Comparison of ENCODE assay signal across 22 cellular contexts in genomic region chr15:90022345-90022744, GRCh38. TPM values are rescaled to one million over a fixed set of nuclear protein-coding genes. Genes with fewer than 3 reads are reported as not detected.
DNase-seq lines count a peak whose midpoint lies in the region; ATAC-seq and TF ChIP-seq lines count a peak whose summit lies in the region.
"Had no signal": no experiment of that assay in that cellular context is flagged by ENCODE, and none has a peak within 500 bp of the region (broad histone marks: within the 10 kb centered on the region; RNA-seq: fewer than 3 reads in every experiment).

No MANE protein-coding gene starts in this region.

- no peak for TF ChIP-seq POLR2A in sigmoid colon (IDR thresholded peaks at IDR 0.05)

- H3K4me1 Mint-ChIP-seq in central memory CD8-positive, alpha-beta T cell, result peaks cover 23% of the 10 kb centered on the region

- H3K4me3 ChIP-seq in H7 (ENCODE audit: insufficient read depth, low read depth, low read length), result no peak overlapping the region
- no peak overlapping the region for H3K4me3 ChIP-seq in sigmoid colon
- H3K4me3 ChIP-seq: PC-9 had no signal

- no peak overlapping the region for H3K4me3 Mint-ChIP-seq in central memory CD8-positive, alpha-beta T cell
- H3K4me3 Mint-ChIP-seq: CD8-positive, alpha-beta memory T cell had no signal

- WGBS in sigmoid colon, 2 donors, result 91% methylated on average over 6 of the region's 6 CpGs

- H3K36me3 ChIP-seq in H7 (replicated peaks; ENCODE audit: control insufficient read depth, insufficient read depth, low read length), result no peaks in the 10 kb centered on the region
- no peaks in the 10 kb centered on the region for H3K36me3 ChIP-seq in sigmoid colon

- TF ChIP-seq CTCF in sigmoid colon (IDR thresholded peaks at IDR 0.05), result no peak

- H3K36me3 Mint-ChIP-seq in central memory CD8-positive, alpha-beta T cell (ENCODE audit: insufficient read depth), result peaks cover 3% of the 10 kb centered on the region
- H3K36me3 Mint-ChIP-seq: CD8-positive, alpha-beta memory T cell had no signal

- H3K27me3 ChIP-seq in H7 (ENCODE audit: control insufficient read depth, insufficient read depth, low read length) (no peaks in the 10 kb centered on the region), sigmoid colon (no peaks in the 10 kb centered on the region)

- H3K27me3 Mint-ChIP-seq in central memory CD8-positive, alpha-beta T cell, result no peaks in the 10 kb centered on the region
- H3K27me3 Mint-ChIP-seq: CD8-positive, alpha-beta memory T cell had no signal

- H3K27ac ChIP-seq in sigmoid colon, result no peak overlapping the region
- H3K27ac ChIP-seq: C4-2B, PC-9 had no signal

- H3K27ac Mint-ChIP-seq in central memory CD8-positive, alpha-beta T cell (ENCODE audit: low read depth), result peak overlapping the region; percentile 76

- no peak for TF ChIP-seq EP300 in sigmoid colon (IDR thresholded peaks at IDR 0.05)

- H3K9me3 ChIP-seq in sigmoid colon, result no peaks in the 10 kb centered on the region

- intact Hi-C loops in sigmoid colon (cut with DNase I), result no loop called here

- H3K4me1 ChIP-seq in sigmoid colon, result peaks cover 0 to 24% (median 22%) of the 10 kb centered on the region in 4 donors

- DNase-seq in H7 (peak; percentile 20), mesenteric fat pad (ENCODE audit: low spot score) (peak; percentile 59), sigmoid colon (peak; percentile 42), NCI-H526 treated with DMSO at 0.1 percent for 48 hours (lab: John Stamatoyannopoulos, UW) (no peak), T-helper 1 cell (no peak), NCI-H2107 treated with DMSO at 0.1 percent for 48 hours (lab: John Stamatoyannopoulos, UW; ENCODE audit: unreplicated experiment) (no peak)
- no peak for DNase-seq in central memory CD8-positive, alpha-beta T cell (ENCODE audit: low spot score in 2 of 2)
- DNase-seq: CD8-positive, alpha-beta memory T cell; DMS79 treated with DMSO at 0.1 percent for 48 hours; GOT3; Karpas-422; NCI-H1092; NCI-H1417 treated with DMSO at 0.1 percent for 48 hours; NCI-H187; NCI-H2081 treated with DMSO at 0.1 percent for 48 hours; NCI-H446 treated with DMSO at 0.1 percent for 48 hours; NCI-H526; PC-9; RPMI8226; SHP77 had no signal

- no peak for ATAC-seq in central memory CD8-positive, alpha-beta T cell (replicated peaks; ENCODE audit: extremely low read depth, poor library complexity, severe bottlenecking)
- ATAC-seq: HepG2 had no signal

- no peaks in the 10 kb centered on the region for H3K9me3 Mint-ChIP-seq in central memory CD8-positive, alpha-beta T cell
- H3K9me3 Mint-ChIP-seq: CD8-positive, alpha-beta memory T cell had no signal

RNA-seq across cellular contexts. Expression of gene ZNF710, which starts 21.2 kb away (rescaled TPM):
- total RNA-seq in H7 (2014; rRNA removed; shearing (Covaris generic)), result 24.3 and 28.5 TPM in 2 replicates
- 11.5 TPM for total RNA-seq in mesenteric fat pad
- total RNA-seq in sigmoid colon, result 10 to 100 TPM in 1 of 4 donors, 1 to 10 TPM in 3; 5.3 to 10.0 (median 7.5) TPM
- 10 to 100 TPM; 13.8 to 28.2 (median 24.1) TPM for polyA plus RNA-seq in sigmoid colon

Comparison
In these comparisons a context has a peak if more than half of its experiments do, and no peak if none do; other contexts are left out.
1. DNase-seq: peak in H7 (single experiment), mesenteric fat pad (single experiment) and sigmoid colon (single experiment); none in central memory CD8-positive, alpha-beta T cell (0 of 2), NCI-H526 treated with DMSO at 0.1 percent for 48 hours (single experiment), T-helper 1 cell (0 of 5) and NCI-H2107 treated with DMSO at 0.1 percent for 48 hours (single experiment).